Comparison of ENCODE assay signal across 24 cellular contexts in the genomic region with DNA sequence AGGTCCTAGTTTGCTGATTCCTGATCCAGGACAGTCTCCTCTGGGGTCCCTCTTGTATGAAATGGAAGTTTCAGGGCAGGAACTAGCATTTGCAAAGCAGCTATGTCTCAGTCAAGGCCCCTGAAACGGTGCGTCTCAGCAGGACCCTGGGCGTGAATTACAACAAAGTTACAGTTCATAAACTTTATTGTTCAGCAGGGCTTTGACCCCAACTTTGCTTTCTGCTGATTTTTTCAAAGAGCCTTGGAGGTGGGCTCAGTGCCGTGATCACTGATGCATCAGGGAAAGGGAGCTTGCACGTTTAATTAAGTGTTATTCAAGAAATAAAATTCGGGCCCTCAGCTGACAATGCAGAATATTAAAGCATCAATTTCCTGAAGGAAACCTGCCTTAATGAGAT.
"Had no signal": no experiment of that assay in that cellular context is flagged by ENCODE, and none has a peak within 500 bp of the region (broad histone marks: within the 10 kb centered on the region; RNA-seq: fewer than 3 reads in every experiment).

No MANE protein-coding gene starts in this region.

- DNase-seq: stimulated activated CD4-positive, alpha-beta T cell treated with anti-CD3 and anti-CD28 coated beads, Interleukin-2, amount 100 ng/mL, for 48 hours; stimulated activated CD4-positive, alpha-beta T cell treated with anti-CD3 and anti-CD28 coated beads, Interleukin-4, amount 100 ng/mL, for 1 hour; stimulated activated CD4-positive, alpha-beta T cell treated with anti-CD3 and anti-CD28 coated beads, Interleukin-4, amount 100 ng/mL, for 24 hours; stimulated activated CD4-positive, alpha-beta T cell treated with anti-CD3 and anti-CD28 coated beads, Interleukin-4, amount 100 ng/mL, for 4 hours; stimulated activated CD8-positive, alpha-beta memory T cell treated with anti-CD3 and anti-CD28 coated beads, Interleukin-4, amount 100 ng/mL, for 48 hours; stimulated activated naive B cell treated with anti-CD40 and anti-IgM and Interleukin-4, amounts not matched to agents 10 μg/mL and 1 μg/mL and 100 μg/mL, for 72 hours; stimulated activated naive CD4-positive, alpha-beta T cell; stimulated activated naive CD4-positive, alpha-beta T cell treated with Interleukin-2 at 50 U/mL for 16 hours; stimulated activated naive CD8-positive, alpha-beta T cell treated with anti-CD3 and anti-CD28 coated beads, Interleukin-15, amount 100 ng/mL, for 72 hours; stimulated activated naive CD8-positive, alpha-beta T cell treated with anti-CD3 and anti-CD28 coated beads, Interleukin-15, Interleukin-2, amounts not matched to agents 100 U/mL and 50 U/mL, for 24 hours; stomach; substantia nigra; testis; thyroid gland; tibial artery; transverse colon; trophoblast cell; upper lobe of left lung; upper lobe of right lung; uterus had no signal

- H3K36me3 Mint-ChIP-seq: stimulated activated effector memory CD8-positive, alpha-beta T cell treated with anti-CD3 and anti-CD28 coated beads, Interleukin-12 subunit alpha, Interleukin-12 subunit beta, amount 100 ng/mL, for 72 hours; stimulated activated memory B cell treated with anti-CD40 and anti-IgM and Interleukin-4, amounts not matched to agents 10 μg/mL and 1 μg/mL and 100 μg/mL, for 72 hours; stimulated activated naive B cell treated with anti-CD40 and anti-IgM and Interleukin-4, amounts not matched to agents 10 μg/mL and 1 μg/mL and 100 μg/mL, for 72 hours; type B pancreatic cell had no signal

- H3K9me3 Mint-ChIP-seq: stimulated activated effector memory CD8-positive, alpha-beta T cell treated with anti-CD3 and anti-CD28 coated beads, Interleukin-12 subunit alpha, Interleukin-12 subunit beta, amount 100 ng/mL, for 72 hours; stimulated activated naive CD8-positive, alpha-beta T cell treated with anti-CD3 and anti-CD28 coated beads, Interleukin-15, Interleukin-2, amounts not matched to agents 100 ng/mL and 50 ng/mL, for 24 hours had no signal

- H3K4me1 Mint-ChIP-seq: stimulated activated memory B cell treated with anti-CD40 and anti-IgM and Interleukin-4, amounts not matched to agents 10 μg/mL and 1 μg/mL and 100 μg/mL, for 72 hours; stimulated activated naive B cell treated with anti-CD40 and anti-IgM and Interleukin-4, amounts not matched to agents 10 μg/mL and 1 μg/mL and 100 μg/mL, for 72 hours; stimulated activated naive CD8-positive, alpha-beta T cell treated with anti-CD3 and anti-CD28 coated beads, Interleukin-15, amount 100 ng/mL, for 72 hours had no signal

- H3K27me3 Mint-ChIP-seq: stimulated activated memory B cell treated with anti-CD40 and anti-IgM and Interleukin-4, amounts not matched to agents 10 μg/mL and 1 μg/mL and 100 μg/mL, for 72 hours had no signal

- ATAC-seq: stimulated activated effector memory CD8-positive, alpha-beta T cell treated with anti-CD3 and anti-CD28 coated beads, Interleukin-12 subunit alpha, Interleukin-12 subunit beta, amount 100 ng/mL, for 72 hours; stimulated activated memory B cell treated with anti-CD40 and anti-IgM and Interleukin-4, amounts not matched to agents 10 μg/mL and 1 μg/mL and 100 μg/mL, for 72 hours; stimulated activated naive B cell treated with anti-CD40 and anti-IgM and Interleukin-4, amounts not matched to agents 10 μg/mL and 1 μg/mL and 100 μg/mL, for 72 hours; stimulated activated naive CD8-positive, alpha-beta T cell treated with anti-CD3 and anti-CD28 coated beads, Interleukin-15, amount 100 ng/mL, for 72 hours; stimulated activated naive CD8-positive, alpha-beta T cell treated with anti-CD3 and anti-CD28 coated beads, Interleukin-15, Interleukin-2, amounts not matched to agents 100 U/mL and 50 U/mL, for 24 hours; upper lobe of right lung had no signal

- H3K4me3 Mint-ChIP-seq: stimulated activated effector memory CD8-positive, alpha-beta T cell treated with anti-CD3 and anti-CD28 coated beads, Interleukin-12 subunit alpha, Interleukin-12 subunit beta, amount 100 ng/mL, for 72 hours; stimulated activated memory B cell treated with anti-CD40 and anti-IgM and Interleukin-4, amounts not matched to agents 10 μg/mL and 1 μg/mL and 100 μg/mL, for 72 hours; stimulated activated naive B cell treated with anti-CD40 and anti-IgM and Interleukin-4, amounts not matched to agents 10 μg/mL and 1 μg/mL and 100 μg/mL, for 72 hours; stimulated activated naive CD8-positive, alpha-beta T cell treated with anti-CD3 and anti-CD28 coated beads, Interleukin-15, amount 100 ng/mL, for 72 hours; stimulated activated naive CD8-positive, alpha-beta T cell treated with anti-CD3 and anti-CD28 coated beads, Interleukin-15, Interleukin-2, amounts not matched to agents 100 ng/mL and 50 ng/mL, for 24 hours; type B pancreatic cell had no signal

- H3K27ac Mint-ChIP-seq: stimulated activated effector memory CD8-positive, alpha-beta T cell treated with anti-CD3 and anti-CD28 coated beads, Interleukin-12 subunit alpha, Interleukin-12 subunit beta, amount 100 ng/mL, for 72 hours; stimulated activated memory B cell treated with anti-CD40 and anti-IgM and Interleukin-4, amounts not matched to agents 10 μg/mL and 1 μg/mL and 100 μg/mL, for 72 hours; stimulated activated naive B cell treated with anti-CD40 and anti-IgM and Interleukin-4, amounts not matched to agents 10 μg/mL and 1 μg/mL and 100 μg/mL, for 72 hours; stimulated activated naive CD8-positive, alpha-beta T cell treated with anti-CD3 and anti-CD28 coated beads, Interleukin-15, Interleukin-2, amounts not matched to agents 100 ng/mL and 50 ng/mL, for 24 hours; type B pancreatic cell had no signal
